Comparison of ENCODE assay signal across 1 cellular context in the genomic region with DNA sequence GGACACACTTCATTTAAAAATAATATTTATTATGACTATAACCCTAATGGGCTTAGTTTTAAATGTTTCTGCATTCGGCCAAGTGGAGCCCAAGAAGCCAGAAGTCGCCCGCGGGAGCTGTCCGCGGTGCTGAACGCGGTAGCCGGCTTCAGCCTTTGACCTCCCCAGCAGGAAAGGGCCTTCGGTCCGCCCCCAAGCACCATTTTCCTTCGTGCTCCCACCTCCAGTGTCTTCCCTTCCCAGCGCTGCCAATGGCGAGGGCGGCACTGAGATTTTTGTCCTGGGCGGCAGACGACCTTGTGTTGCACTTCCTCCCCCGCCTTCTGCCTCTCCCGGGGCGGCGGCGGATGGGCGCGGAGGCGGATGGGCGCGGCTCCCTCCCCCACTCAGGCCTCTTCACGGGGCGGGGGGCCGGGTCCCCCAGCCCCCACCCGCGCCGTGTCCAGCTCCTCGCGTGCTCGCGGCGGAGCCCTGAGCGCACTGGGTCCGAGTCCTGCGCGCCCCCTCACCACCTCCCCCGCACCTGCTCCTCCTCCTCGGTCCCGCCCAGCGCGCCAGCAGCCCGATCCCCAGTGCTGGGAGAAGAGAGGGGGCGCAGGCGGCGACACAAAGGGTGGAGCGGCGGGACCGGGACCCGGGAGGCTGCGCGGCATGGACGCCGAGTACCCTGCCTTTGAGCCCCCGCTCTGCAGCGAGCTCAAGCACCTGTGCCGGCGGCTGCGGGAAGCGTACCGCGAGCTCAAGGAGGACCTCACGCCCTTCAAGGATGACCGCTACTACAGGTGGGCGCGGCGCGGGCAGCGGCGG.
TF ChIP-seq lines count a peak whose summit lies in the region.

No MANE protein-coding gene starts in this region.

TF ChIP-seq in HepG2, 621 proteins besides CTCF, POLR2A, EP300 and RAD21 (continued from another document and continues in another):
- TF ChIP-seq ZNF253 (CRISPR knock-in tag; IDR thresholded peaks at IDR 0.05; ENCODE audit: borderline replicate concordance) (peak; percentile 82), ARNT2 (CRISPR knock-in tag; IDR thresholded peaks at IDR 0.05; ENCODE audit: low read depth) (peak; percentile 92), ZNF713 (CRISPR knock-in tag; IDR thresholded peaks at IDR 0.05) (0 out of 2 replicates have a peak, but pooled peaks have one; percentile 34), JARID2 (CRISPR knock-in tag; IDR thresholded peaks at IDR 0.05; ENCODE audit: insufficient replicate concordance) (peak; percentile 96), ZNF747 (CRISPR knock-in tag; IDR thresholded peaks at IDR 0.05; ENCODE audit: borderline replicate concordance) (peak; percentile 82; the same call in 1 of the 2 replicates), ZMAT5 (CRISPR knock-in tag; IDR thresholded peaks at IDR 0.05; ENCODE audit: borderline replicate concordance, low read depth) (no peak), SKIL (CRISPR knock-in tag; IDR thresholded peaks at IDR 0.05; ENCODE audit: borderline replicate concordance) (peak; percentile 74; the same call in 1 of the 2 replicates), ZBTB49 (CRISPR knock-in tag; IDR thresholded peaks at IDR 0.05; ENCODE audit: borderline replicate concordance) (peak; percentile 98; the same call in 1 of the 2 replicates), ZFP1 (CRISPR knock-in tag; IDR thresholded peaks at IDR 0.05) (peak; percentile 96; the same call in 1 of the 2 replicates), FOXK1 (CRISPR knock-in tag; IDR thresholded peaks at IDR 0.05; ENCODE audit: borderline replicate concordance, low read depth) (peak; percentile 87; the same call in 1 of the 2 replicates), ZNF496 (CRISPR knock-in tag; IDR thresholded peaks at IDR 0.05; ENCODE audit: insufficient replicate concordance) (no peak), HNRNPUL1 (IDR thresholded peaks at IDR 0.05; ENCODE audit: low read depth, low read length) (no peak), U2AF2 (IDR thresholded peaks at IDR 0.05; ENCODE audit: low read depth, low read length) (no peak), GABPB1 (CRISPR knock-in tag; IDR thresholded peaks at IDR 0.05) (peak; percentile 83), ZNF552 (CRISPR knock-in tag; IDR thresholded peaks at IDR 0.05; ENCODE audit: borderline replicate concordance) (peak; percentile 89), PCBP2 (optimal IDR thresholded peaks at IDR 0.05; ENCODE audit: low read depth, low read length, poor library complexity, severe bottlenecking) (no peak), ZNF331 (CRISPR knock-in tag; IDR thresholded peaks at IDR 0.05) (peak; percentile 96), ZNF850 (CRISPR knock-in tag; conservative IDR thresholded peaks at IDR 0.05) (0 out of 2 replicates have a peak, but pooled peaks have one; percentile 35), ZKSCAN8 (CRISPR knock-in tag; IDR thresholded peaks at IDR 0.05; ENCODE audit: borderline replicate concordance) (peak; percentile 93), MTERF4 (CRISPR knock-in tag; IDR thresholded peaks at IDR 0.05) (peak; percentile 75; the same call in 1 of the 2 replicates), SNAPC2 (CRISPR knock-in tag; IDR thresholded peaks at IDR 0.05) (peak; percentile 96), ZNF720 (CRISPR knock-in tag; IDR thresholded peaks at IDR 0.05) (peak; percentile 95; the same call in 1 of the 2 replicates), THAP8 (CRISPR knock-in tag; IDR thresholded peaks at IDR 0.05; ENCODE audit: borderline replicate concordance) (no peak), MTF1 (CRISPR knock-in tag; IDR thresholded peaks at IDR 0.05) (peak; percentile 96), ZNF672 (CRISPR knock-in tag; IDR thresholded peaks at IDR 0.05) (peak; percentile 85; the same call in 1 of the 2 replicates), CHD2 (IDR thresholded peaks at IDR 0.05; ENCODE audit: low read depth, low read length) (no peak), ZFP41 (CRISPR knock-in tag; IDR thresholded peaks at IDR 0.05; ENCODE audit: borderline replicate concordance) (no peak; the same call in 1 of the 2 replicates), CREB3 (CRISPR knock-in tag; IDR thresholded peaks at IDR 0.05) (peak; percentile 95), ZNF770 (CRISPR knock-in tag; IDR thresholded peaks at IDR 0.05) (peak; percentile 65), BCL6 (CRISPR knock-in tag; IDR thresholded peaks at IDR 0.05) (peak; percentile 80), SAP130 (CRISPR knock-in tag; IDR thresholded peaks at IDR 0.05; ENCODE audit: low read depth) (peak; percentile 99), ZNF205 (CRISPR knock-in tag; IDR thresholded peaks at IDR 0.05) (peak; percentile 95), NFKB2 (CRISPR knock-in tag; IDR thresholded peaks at IDR 0.05; ENCODE audit: borderline replicate concordance) (peak; percentile 99), KMT2A (CRISPR knock-in tag; IDR thresholded peaks at IDR 0.05) (peak; percentile 85), ZNF572 (CRISPR knock-in tag; IDR thresholded peaks at IDR 0.05) (peak; percentile 65; the same call in 1 of the 2 replicates), ZNF235 (CRISPR knock-in tag; IDR thresholded peaks at IDR 0.05; ENCODE audit: borderline replicate concordance) (peak; percentile 89), HIVEP1 (CRISPR knock-in tag; IDR thresholded peaks at IDR 0.05) (no peak; the same call in 1 of the 2 replicates), ESRRA (CRISPR knock-in tag; IDR thresholded peaks at IDR 0.05; ENCODE audit: low read depth) (no peak), ZBTB26 (CRISPR knock-in tag; IDR thresholded peaks at IDR 0.05; ENCODE audit: borderline replicate concordance) (peak; percentile 96), HCFC1 (IDR thresholded peaks at IDR 0.05; ENCODE audit: low read depth, low read length) (no peak), ZNF746 (CRISPR knock-in tag; IDR thresholded peaks at IDR 0.05) (peak; percentile 45; the same call in 1 of the 2 replicates), IRF2 (CRISPR knock-in tag; IDR thresholded peaks at IDR 0.05) (peak; percentile 93), CREB1 (IDR thresholded peaks at IDR 0.05) (no peak), CREB1 (CRISPR knock-in tag; IDR thresholded peaks at IDR 0.05) (no peak), YEATS2 (CRISPR knock-in tag; IDR thresholded peaks at IDR 0.05; ENCODE audit: borderline replicate concordance) (peak; percentile 81; the same call in 1 of the 2 replicates)
- TF ChIP-seq, protein P1, sequence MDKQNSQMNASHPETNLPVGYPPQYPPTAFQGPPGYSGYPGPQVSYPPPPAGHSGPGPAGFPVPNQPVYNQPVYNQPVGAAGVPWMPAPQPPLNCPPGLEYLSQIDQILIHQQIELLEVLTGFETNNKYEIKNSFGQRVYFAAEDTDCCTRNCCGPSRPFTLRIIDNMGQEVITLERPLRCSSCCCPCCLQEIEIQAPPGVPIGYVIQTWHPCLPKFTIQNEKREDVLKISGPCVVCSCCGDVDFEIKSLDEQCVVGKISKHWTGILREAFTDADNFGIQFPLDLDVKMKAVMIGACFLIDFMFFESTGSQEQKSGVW (CRISPR knock-in tag; IDR thresholded peaks at IDR 0.05; ENCODE audit: borderline replicate concordance), result peak; percentile 93; the same call in 1 of the 2 replicates
- TF ChIP-seq, protein P2, sequence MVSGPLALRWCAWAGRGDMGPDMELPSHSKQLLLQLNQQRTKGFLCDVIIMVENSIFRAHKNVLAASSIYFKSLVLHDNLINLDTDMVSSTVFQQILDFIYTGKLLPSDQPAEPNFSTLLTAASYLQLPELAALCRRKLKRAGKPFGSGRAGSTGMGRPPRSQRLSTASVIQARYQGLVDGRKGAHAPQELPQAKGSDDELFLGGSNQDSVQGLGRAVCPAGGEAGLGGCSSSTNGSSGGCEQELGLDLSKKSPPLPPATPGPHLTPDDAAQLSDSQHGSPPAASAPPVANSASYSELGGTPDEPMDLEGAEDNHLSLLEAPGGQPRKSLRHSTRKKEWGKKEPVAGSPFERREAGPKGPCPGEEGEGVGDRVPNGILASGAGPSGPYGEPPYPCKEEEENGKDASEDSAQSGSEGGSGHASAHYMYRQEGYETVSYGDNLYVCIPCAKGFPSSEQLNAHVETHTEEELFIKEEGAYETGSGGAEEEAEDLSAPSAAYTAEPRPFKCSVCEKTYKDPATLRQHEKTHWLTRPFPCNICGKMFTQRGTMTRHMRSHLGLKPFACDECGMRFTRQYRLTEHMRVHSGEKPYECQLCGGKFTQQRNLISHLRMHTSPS (CRISPR knock-in tag; IDR thresholded peaks at IDR 0.05; ENCODE audit: low read depth), result no peak; the same call in 1 of the 2 replicates
- TF ChIP-seq, protein P3, sequence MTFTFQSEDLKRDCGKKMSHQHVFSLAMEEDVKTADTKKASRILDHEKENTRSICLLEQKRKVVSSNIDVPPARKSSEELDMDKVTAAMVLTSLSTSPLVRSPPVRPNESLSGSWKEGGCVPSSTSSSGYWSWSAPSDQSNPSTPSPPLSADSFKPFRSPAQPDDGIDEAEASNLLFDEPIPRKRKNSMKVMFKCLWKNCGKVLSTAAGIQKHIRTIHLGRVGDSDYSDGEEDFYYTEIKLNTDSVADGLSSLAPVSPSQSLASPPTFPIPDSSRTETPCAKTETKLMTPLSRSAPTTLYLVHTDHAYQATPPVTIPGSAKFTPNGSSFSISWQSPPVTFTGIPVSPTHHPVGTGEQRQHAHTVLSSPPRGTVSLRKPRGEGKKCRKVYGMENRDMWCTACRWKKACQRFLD (CRISPR knock-in tag; IDR thresholded peaks at IDR 0.05; ENCODE audit: borderline replicate concordance), result peak; percentile 94
